ENCODE assay signal across 1 cellular context in the genomic region with DNA sequence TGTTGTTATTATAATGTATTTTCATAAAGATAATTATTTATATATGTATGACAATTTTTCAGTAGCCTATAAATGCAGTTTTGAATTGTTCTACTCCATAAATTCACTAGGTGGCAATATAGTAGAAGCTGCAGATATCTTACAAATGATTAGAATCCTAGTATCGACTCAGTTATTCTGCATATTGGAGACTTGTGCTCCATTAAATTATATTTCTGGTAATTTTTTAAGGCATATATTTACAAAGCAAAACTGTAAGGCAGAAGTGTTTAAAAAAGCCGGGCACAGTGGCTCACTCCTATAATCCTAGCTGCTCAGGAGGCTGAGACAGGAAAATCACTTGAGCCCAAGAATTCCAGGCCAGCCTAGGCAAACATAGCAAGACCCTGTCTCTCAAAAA.
TF ChIP-seq lines count a peak whose summit lies in the region.

No MANE protein-coding gene starts in this region.

TF ChIP-seq in SK-N-SH treated with all-trans-retinoic acid at 6 μM for 48 hours, 23 proteins besides CTCF, POLR2A, EP300 and RAD21 (continued from another document):
- TF ChIP-seq CSRNP3 (CRISPR knock-in tag; IDR thresholded peaks at IDR 0.05) (no peak), ZFP3 (CRISPR knock-in tag; IDR thresholded peaks at IDR 0.05) (no peak)
